In the genomic region with DNA sequence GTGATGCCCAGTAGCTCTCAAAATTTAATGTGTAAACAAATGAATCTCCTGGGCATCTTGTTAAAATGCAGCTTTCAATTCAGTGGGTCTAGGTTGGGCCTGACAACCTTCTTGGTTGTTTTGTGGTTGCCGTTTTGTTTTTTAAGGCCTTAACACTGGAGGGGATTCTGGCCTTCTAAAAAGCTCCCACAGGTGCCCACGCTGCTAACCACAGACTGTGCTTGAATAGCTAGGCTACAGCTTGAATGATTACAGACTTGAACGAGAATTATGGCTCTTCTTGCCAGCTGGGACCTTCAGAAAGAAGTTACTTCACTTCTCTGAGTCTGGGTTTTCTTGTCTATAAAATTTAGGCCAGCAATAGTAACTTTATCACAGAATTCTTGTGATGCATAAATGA, we compare ENCODE assay signal across 16 cellular contexts. TPM values are rescaled to one million over a fixed set of nuclear protein-coding genes. Genes with fewer than 3 reads are reported as not detected.
A peak's percentile ranks its signal among the peaks of the same experiment; 100 is the strongest.
DNase-seq lines count a peak whose midpoint lies in the region; ATAC-seq and TF ChIP-seq lines count a peak whose summit lies in the region.
"Had no signal": no experiment of that assay in that cellular context is flagged by ENCODE, and none has a peak within 500 bp of the region (broad histone marks: within the 10 kb centered on the region; RNA-seq: fewer than 3 reads in every experiment).

No MANE protein-coding gene starts in this region.

- TF ChIP-seq POLR2A in sigmoid colon (IDR thresholded peaks at IDR 0.05) (no peak), transverse colon (IDR thresholded peaks at IDR 0.05) (no peak)

- WGBS in sigmoid colon, 2 donors: 48 to 68% methylated on average over 3 of the region's 3 CpGs
- 56 to 62% methylated on average over 3 of the region's 3 CpGs for WGBS in transverse colon (ENCODE audit: low coverage in 1 of 2), 2 donors

- no peak for ATAC-seq in HG03342 (IDR thresholded peaks at IDR 0.05; ENCODE audit: unreplicated experiment)

- peaks cover 17% of the 10 kb centered on the region for H3K4me1 Mint-ChIP-seq in T-helper 2 cell treated with Interferon-gamma antibody and Interleukin-4, amounts not matched to agents 5 μg/mL and 100 μg/mL, for 36 hours (ENCODE audit: low read depth)
- peaks cover 19% of the 10 kb centered on the region for H3K4me1 Mint-ChIP-seq in activated T-helper 2 cell treated with anti-CD3 and anti-CD28 coated beads, Interferon-gamma antibody, Interleukin-2, Interleukin-4, amounts not matched to agents 10 μg/mL and 5 μg/mL and 100 μg/mL, durations not matched to agents 14 hours and 24 hours and 36 hours (ENCODE audit: low read depth)

- intact Hi-C loops in activated T-helper 2 cell treated with anti-CD3 and anti-CD28 coated beads, Interferon-gamma antibody, Interleukin-2, Interleukin-4, amounts not matched to agents 10 μg/mL and 5 μg/mL and 100 μg/mL, durations not matched to agents 14 hours and 24 hours and 36 hours (cut with micrococcal nuclease): loop anchor here (1.0 to 5.0 kb wide), 2 partner anchors 77 to 405 kb away; a partner anchor contains a TSS
- intact Hi-C loops in sigmoid colon (cut with DNase I) (loop anchor here (1.0 to 5.0 kb wide), 2 partner anchors 77 to 405 kb away; a partner anchor contains a TSS), transverse colon (cut with DNase I; ENCODE audit: low total_unique reads) (no loop called here)

- no peak for DNase-seq in T-helper 2 cell treated with Interferon-gamma antibody and Interleukin-4, amounts not matched to agents 5 μg/mL and 100 μg/mL, for 36 hours (ENCODE audit: low spot score)
- DNase-seq in T-helper 2 cell: no peak
- DNase-seq in GM12865 (ENCODE audit: low read depth): peak; percentile 44
- DNase-seq in activated T-helper 2 cell treated with anti-CD3 and anti-CD28 coated beads, Interferon-gamma antibody, Interleukin-2, Interleukin-4, amounts not matched to agents 10 μg/mL and 5 μg/mL and 100 μg/mL, durations not matched to agents 14 hours and 24 hours and 36 hours (ENCODE audit: low spot score): no peak
- DNase-seq in sigmoid colon: peak; percentile 20
- no peak for DNase-seq in transverse colon
- no peak for DNase-seq in ecto neural progenitor cell (ENCODE audit: low spot score)

- H3K4me3 ChIP-seq in GM12865 (ENCODE audit: low read depth, low read length) (0 out of 2 replicates have a peak overlapping the region, but pooled peaks have one; percentile 5), sigmoid colon (no peak overlapping the region), transverse colon (no peak overlapping the region)

- H3K9me3 Mint-ChIP-seq in T-helper 2 cell treated with Interferon-gamma antibody and Interleukin-4, amounts not matched to agents 5 μg/mL and 100 μg/mL, for 36 hours: no peaks in the 10 kb centered on the region
- no peaks in the 10 kb centered on the region for H3K9me3 Mint-ChIP-seq in activated T-helper 2 cell treated with anti-CD3 and anti-CD28 coated beads, Interferon-gamma antibody, Interleukin-2, Interleukin-4, amounts not matched to agents 10 μg/mL and 5 μg/mL and 100 μg/mL, durations not matched to agents 14 hours and 24 hours and 36 hours
- H3K9me3 Mint-ChIP-seq: T-cell had no signal

- TF ChIP-seq CTCF in GM12865 (IDR thresholded peaks at IDR 0.05; ENCODE audit: insufficient read depth, low read depth, low read length, missing control alignments) (no peak), sigmoid colon (IDR thresholded peaks at IDR 0.05) (no peak), transverse colon (IDR thresholded peaks at IDR 0.05) (no peak)

- peaks cover 0 to 29% (median 20%) of the 10 kb centered on the region in 4 donors for H3K4me1 ChIP-seq in sigmoid colon
- H3K4me1 ChIP-seq in transverse colon: peaks cover 0 to 33% (median 23%) of the 10 kb centered on the region in 4 donors

- in situ Hi-C loops in transverse colon (cut with MboI; ENCODE audit: low pct_ligation_motif_present in 1 of 4, low pct_unique_long_range_greater_than_20kb in 1 of 4, low sequenced_read_pairs in 3 of 4): loop anchor here in 3 of 4 donors (5.0 kb wide), 1 partner anchor 75 kb away; no protein-coding TSS in a partner anchor

- H3K27ac Mint-ChIP-seq in T-helper 2 cell treated with Interferon-gamma antibody and Interleukin-4, amounts not matched to agents 5 μg/mL and 100 μg/mL, for 36 hours: no peak overlapping the region
- no peak overlapping the region for H3K27ac Mint-ChIP-seq in activated T-helper 2 cell treated with anti-CD3 and anti-CD28 coated beads, Interferon-gamma antibody, Interleukin-2, Interleukin-4, amounts not matched to agents 10 μg/mL and 5 μg/mL and 100 μg/mL, durations not matched to agents 14 hours and 24 hours and 36 hours

- TF ChIP-seq EP300 in sigmoid colon (IDR thresholded peaks at IDR 0.05) (no peak), transverse colon (IDR thresholded peaks at IDR 0.05; ENCODE audit: low read depth) (no peak)

- H3K36me3 ChIP-seq in sigmoid colon: no peaks in the 10 kb centered on the region
- H3K36me3 ChIP-seq in transverse colon: no peaks in the 10 kb centered on the region
- H3K36me3 ChIP-seq: breast epithelium, esophagus squamous epithelium, tibial nerve had no signal

- no peaks in the 10 kb centered on the region for H3K9me3 ChIP-seq in sigmoid colon
- H3K9me3 ChIP-seq in transverse colon: no peaks in the 10 kb centered on the region
- H3K9me3 ChIP-seq: breast epithelium, esophagus squamous epithelium, tibial nerve had no signal

- peaks cover 8% of the 10 kb centered on the region for H3K27me3 Mint-ChIP-seq in T-helper 2 cell treated with Interferon-gamma antibody and Interleukin-4, amounts not matched to agents 5 μg/mL and 100 μg/mL, for 36 hours (ENCODE audit: low read depth)
- peaks cover 3% of the 10 kb centered on the region for H3K27me3 Mint-ChIP-seq in activated T-helper 2 cell treated with anti-CD3 and anti-CD28 coated beads, Interferon-gamma antibody, Interleukin-2, Interleukin-4, amounts not matched to agents 10 μg/mL and 5 μg/mL and 100 μg/mL, durations not matched to agents 14 hours and 24 hours and 36 hours (ENCODE audit: low read depth)
- H3K27me3 Mint-ChIP-seq: T-cell had no signal

- no peaks in the 10 kb centered on the region for H3K36me3 Mint-ChIP-seq in T-helper 2 cell treated with Interferon-gamma antibody and Interleukin-4, amounts not matched to agents 5 μg/mL and 100 μg/mL, for 36 hours (ENCODE audit: low read depth)
- H3K36me3 Mint-ChIP-seq in activated T-helper 2 cell treated with anti-CD3 and anti-CD28 coated beads, Interferon-gamma antibody, Interleukin-2, Interleukin-4, amounts not matched to agents 10 μg/mL and 5 μg/mL and 100 μg/mL, durations not matched to agents 14 hours and 24 hours and 36 hours (ENCODE audit: low read depth): no peaks in the 10 kb centered on the region
- H3K36me3 Mint-ChIP-seq: T-cell had no signal

- H3K27ac ChIP-seq in sigmoid colon (peak overlapping the region in 2 of 4 donors; percentile 82 to 84), transverse colon (peak overlapping the region in 1 of 4 donors; percentile 4)

- H3K4me3 Mint-ChIP-seq in T-helper 2 cell treated with Interferon-gamma antibody and Interleukin-4, amounts not matched to agents 5 μg/mL and 100 μg/mL, for 36 hours: peak overlapping the region; percentile 90
- peak overlapping the region; percentile 81 for H3K4me3 Mint-ChIP-seq in activated T-helper 2 cell treated with anti-CD3 and anti-CD28 coated beads, Interferon-gamma antibody, Interleukin-2, Interleukin-4, amounts not matched to agents 10 μg/mL and 5 μg/mL and 100 μg/mL, durations not matched to agents 14 hours and 24 hours and 36 hours (ENCODE audit: low read depth)
- H3K4me3 Mint-ChIP-seq: CD14-positive monocyte, T-cell had no signal

- H3K27me3 ChIP-seq in sigmoid colon: no peaks in the 10 kb centered on the region
- H3K27me3 ChIP-seq in transverse colon: no peaks in the 10 kb centered on the region
- H3K27me3 ChIP-seq: breast epithelium, esophagus squamous epithelium, tibial nerve had no signal

RNA-seq across cellular contexts. Expression of a gene that starts 1.3 kb away (rescaled TPM):
- 3.2 and 5.9 TPM in 2 replicates for total RNA-seq in activated T-helper 2 cell treated with anti-CD3 and anti-CD28 coated beads, Interferon-gamma antibody, Interleukin-2, Interleukin-4, amounts not matched to agents 10 μg/mL and 5 μg/mL and 100 μg/mL, durations not matched to agents 14 hours and 24 hours and 36 hours
- 1 to 10 TPM; 2.4 to 3.0 (median 2.8) TPM for total RNA-seq in sigmoid colon
- 10 to 100 TPM in 1 of 3 donors, 1 to 10 TPM in 2; 3.6 to 14.8 (median 4.9) TPM for polyA plus RNA-seq in sigmoid colon
- total RNA-seq in transverse colon: 10 to 100 TPM in 3 of 4 donors, 1 to 10 TPM in 1; 6.2 to 54.5 (median 45.0) TPM
- polyA plus RNA-seq: neural cell had no signal

RNA-seq across cellular contexts. Expression of a gene that starts 54.8 kb away (rescaled TPM):
- 152 and 154 TPM in 2 replicates for total RNA-seq in activated T-helper 2 cell treated with anti-CD3 and anti-CD28 coated beads, Interferon-gamma antibody, Interleukin-2, Interleukin-4, amounts not matched to agents 10 μg/mL and 5 μg/mL and 100 μg/mL, durations not matched to agents 14 hours and 24 hours and 36 hours
- 1 to 10 TPM in 3 of 4 donors, not detected in 1; 1.6 to 5.0 (median 2.3) TPM for total RNA-seq in sigmoid colon
- 10 to 100 TPM in 1 of 3 donors, 1 to 10 TPM in 2; 5.3 to 17.1 (median 6.0) TPM for polyA plus RNA-seq in sigmoid colon
- total RNA-seq in transverse colon: 1 to 10 TPM in 2 of 4 donors, not detected in 2; 2.7 TPM
- total RNA-seq: MCF 10A, NCI-H460 had no signal
- polyA plus RNA-seq: neural cell had no signal

Comparison
In these comparisons a context has a peak if more than half of its experiments do, and no peak if none do; other contexts are left out.
1. DNase-seq: peak in GM12865 (single experiment) and sigmoid colon (single experiment); none in T-helper 2 cell treated with Interferon-gamma antibody and Interleukin-4, amounts not matched to agents 5 μg/mL and 100 μg/mL, for 36 hours (single experiment), T-helper 2 cell (0 of 5), activated T-helper 2 cell treated with anti-CD3 and anti-CD28 coated beads, Interferon-gamma antibody, Interleukin-2, Interleukin-4, amounts not matched to agents 10 μg/mL and 5 μg/mL and 100 μg/mL, durations not matched to agents 14 hours and 24 hours and 36 hours (single experiment), transverse colon (single experiment) and ecto neural progenitor cell (single experiment).
2. RNA of a gene that starts 54.8 kb away (total RNA-seq): 152 to 154 TPM in activated T-helper 2 cell treated with anti-CD3 and anti-CD28 coated beads, Interferon-gamma antibody, Interleukin-2, Interleukin-4, amounts not matched to agents 10 μg/mL and 5 μg/mL and 100 μg/mL, durations not matched to agents 14 hours and 24 hours and 36 hours; 2.7 TPM in transverse colon and 1.6 to 5.0 TPM in sigmoid colon; every median in the first group is over 10 times any median in the second.